Comparison of ENCODE assay signal across 20 cellular contexts in genomic region chr7:73976761-73977625, GRCh38. TPM values are rescaled to one million over a fixed set of nuclear protein-coding genes. Genes with fewer than 3 reads are reported as not detected.
A peak's percentile ranks its signal among the peaks of the same experiment; 100 is the strongest.
DNase-seq lines count a peak whose midpoint lies in the region; ATAC-seq and TF ChIP-seq lines count a peak whose summit lies in the region.
"Had no signal": no experiment of that assay in that cellular context is flagged by ENCODE, and none has a peak within 500 bp of the region (broad histone marks: within the 10 kb centered on the region; RNA-seq: fewer than 3 reads in every experiment).

No MANE protein-coding gene starts in this region.

- H3K9me3 Mint-ChIP-seq in naive thymus-derived CD4-positive, alpha-beta T cell = no peaks in the 10 kb centered on the region
- H3K9me3 Mint-ChIP-seq: activated CD4-positive, alpha-beta T cell treated with anti-CD3 and anti-CD28 coated beads, Interleukin-2, amount 10 ng/mL, durations not matched to agents 7 days and 5 days; activated naive CD8-positive, alpha-beta T cell treated with anti-CD3 and anti-CD28 coated beads, Interleukin-2, amount 10 ng/mL, durations not matched to agents 7 days and 5 days; CD8-positive, alpha-beta memory T cell; T-helper 2 cell treated with Interferon-gamma antibody and Interleukin-4, amounts not matched to agents 5 μg/mL and 100 μg/mL, for 36 hours had no signal

- POLR2A ChIA-PET in SK-N-SH (lab: Yijun Ruan, JAX) = no interaction called here
- POLR2A ChIA-PET in naive thymus-derived CD4-positive, alpha-beta T cell (lab: Charles Lee) = no interaction called here

- no peaks in the 10 kb centered on the region for H3K36me3 Mint-ChIP-seq in naive thymus-derived CD4-positive, alpha-beta T cell
- H3K36me3 Mint-ChIP-seq: activated naive CD8-positive, alpha-beta T cell treated with anti-CD3 and anti-CD28 coated beads, Interleukin-2, amount 10 ng/mL, durations not matched to agents 7 days and 5 days; CD8-positive, alpha-beta memory T cell had no signal

- TF ChIP-seq CTCF in SK-N-SH (IDR thresholded peaks at IDR 0.05) = no peak
- TF ChIP-seq CTCF in thoracic aorta (IDR thresholded peaks at IDR 0.05) = no peak

- H3K9me3 ChIP-seq in SK-N-SH (no peaks in the 10 kb centered on the region), thoracic aorta (no peaks in the 10 kb centered on the region)
- H3K9me3 ChIP-seq in naive thymus-derived CD4-positive, alpha-beta T cell (ENCODE audit: control insufficient read depth in 2 of 3, low read length in 3 of 3) = no peaks in the 10 kb centered on the region
- H3K9me3 ChIP-seq: stomach had no signal

- TF ChIP-seq EP300 in SK-N-SH (IDR thresholded peaks at IDR 0.05; ENCODE audit: borderline replicate concordance in 1 of 2, low read depth in 1 of 2, low read length in 1 of 2) = no peak

- H3K79me2 ChIP-seq in SK-N-SH (ENCODE audit: insufficient read depth) = no peaks in the 10 kb centered on the region

- H3K27ac ChIP-seq in SK-N-SH (ENCODE audit: low read depth in 2 of 2, low read length in 1 of 2) = no peak overlapping the region
- peak overlapping the region; percentile 21 to 79 for H3K27ac ChIP-seq in thoracic aorta
- H3K27ac ChIP-seq in naive thymus-derived CD4-positive, alpha-beta T cell (ENCODE audit: low read depth, low read length) = no peak overlapping the region
- H3K27ac ChIP-seq: cardiac muscle cell, foreskin keratinocyte, stomach had no signal

- no peaks in the 10 kb centered on the region for H3K9me2 ChIP-seq in SK-N-SH

- no peaks in the 10 kb centered on the region for H4K20me1 ChIP-seq in SK-N-SH (ENCODE audit: insufficient read depth)

- H3K4me3 Mint-ChIP-seq in naive thymus-derived CD4-positive, alpha-beta T cell = no peak overlapping the region
- H3K4me3 Mint-ChIP-seq: activated CD4-positive, alpha-beta T cell treated with anti-CD3 and anti-CD28 coated beads, Interleukin-2, amount 10 ng/mL, durations not matched to agents 7 days and 5 days; activated naive CD8-positive, alpha-beta T cell treated with anti-CD3 and anti-CD28 coated beads, Interleukin-2, amount 10 ng/mL, durations not matched to agents 7 days and 5 days; CD8-positive, alpha-beta memory T cell; T-helper 2 cell treated with Interferon-gamma antibody and Interleukin-4, amounts not matched to agents 5 μg/mL and 100 μg/mL, for 36 hours had no signal

- H3K4me3 ChIP-seq in SK-N-SH (ENCODE audit: low read depth in 2 of 2, low read length in 1 of 2) = no peak overlapping the region
- no peak overlapping the region for H3K4me3 ChIP-seq in thoracic aorta
- H3K4me3 ChIP-seq in naive thymus-derived CD4-positive, alpha-beta T cell (ENCODE audit: low read length) = no peak overlapping the region
- H3K4me3 ChIP-seq: cardiac muscle cell, stomach had no signal

- no peak overlapping the region for H3K9ac ChIP-seq in SK-N-SH

- ATAC-seq in SK-N-SH treated with all-trans-retinoic acid at 6 μM for 48 hours (no peak), thoracic aorta (ENCODE audit: insufficient number of reproducible peaks, low FRiP score, low read depth) (no peak)
- ATAC-seq in naive thymus-derived CD4-positive, alpha-beta T cell = no peak
- ATAC-seq: foreskin keratinocyte had no signal

- peaks cover 0 to 7% (median 0%) of the 10 kb centered on the region in 7 donors for H3K4me1 Mint-ChIP-seq in naive thymus-derived CD4-positive, alpha-beta T cell
- H3K4me1 Mint-ChIP-seq: activated CD4-positive, alpha-beta T cell treated with anti-CD3 and anti-CD28 coated beads, Interleukin-2, amount 10 ng/mL, durations not matched to agents 7 days and 5 days; CD8-positive, alpha-beta memory T cell had no signal

- no peak overlapping the region for H2AFZ ChIP-seq in SK-N-SH (ENCODE audit: low read depth)

- TF ChIP-seq RAD21 in SK-N-SH (IDR thresholded peaks at IDR 0.05; ENCODE audit: low read length) = no peak

- no peaks in the 10 kb centered on the region for H3K27me3 ChIP-seq in SK-N-SH (ENCODE audit: insufficient read depth)
- no peaks in the 10 kb centered on the region for H3K27me3 ChIP-seq in thoracic aorta (replicated peaks; ENCODE audit: insufficient read depth)
- no peaks in the 10 kb centered on the region for H3K27me3 ChIP-seq in naive thymus-derived CD4-positive, alpha-beta T cell (ENCODE audit: control insufficient read depth in 2 of 2, insufficient read depth in 2 of 2, low read length in 2 of 2)
- H3K27me3 ChIP-seq: cardiac muscle cell, stomach had no signal

- no peaks in the 10 kb centered on the region for H3F3A ChIP-seq in SK-N-SH (replicated peaks; ENCODE audit: insufficient read depth)

- 80% methylated on average over 23 of the region's 24 CpGs for WGBS in SK-N-SH (ENCODE audit: low lambda C conversion rate)

- CTCF ChIA-PET in SK-N-SH (lab: Yijun Ruan, JAX) = interaction anchor here (2.0 to 2.9 kb wide), 2 partner anchors 8 to 50 kb away, joined by 13 to 14 read pairs; partner anchors contain the start of gene ELN
- CTCF ChIA-PET in naive thymus-derived CD4-positive, alpha-beta T cell (lab: Charles Lee) = no interaction called here

- H3K4me1 ChIP-seq in SK-N-SH (ENCODE audit: control insufficient read depth in 1 of 2, insufficient read depth in 2 of 2, low read depth in 1 of 2, low read length in 1 of 2) (peaks cover 0 to 12% of the 10 kb centered on the region in 2 experiments; a peak in 1 of 4 replicates), thoracic aorta (ENCODE audit: control insufficient read depth in 1 of 2, low read depth in 2 of 2) (peaks cover 32 to 84% of the 10 kb centered on the region in 2 donors)
- H3K4me1 ChIP-seq in naive thymus-derived CD4-positive, alpha-beta T cell (ENCODE audit: control insufficient read depth in 2 of 2, insufficient read depth in 2 of 2, low read length in 2 of 2) = no peaks in the 10 kb centered on the region
- H3K4me1 ChIP-seq: foreskin keratinocyte had no signal

- H3K27ac Mint-ChIP-seq in naive thymus-derived CD4-positive, alpha-beta T cell = no peak overlapping the region
- H3K27ac Mint-ChIP-seq: activated CD4-positive, alpha-beta T cell treated with anti-CD3 and anti-CD28 coated beads, Interleukin-2, amount 10 ng/mL, durations not matched to agents 7 days and 5 days; activated naive CD8-positive, alpha-beta T cell treated with anti-CD3 and anti-CD28 coated beads, Interleukin-2, amount 10 ng/mL, durations not matched to agents 7 days and 5 days; CD8-positive, alpha-beta memory T cell; T-helper 2 cell treated with Interferon-gamma antibody and Interleukin-4, amounts not matched to agents 5 μg/mL and 100 μg/mL, for 36 hours had no signal

- H3K36me3 ChIP-seq in SK-N-SH (replicated peaks in 1 of 2; ENCODE audit: control insufficient read depth in 1 of 2, insufficient read depth in 2 of 2, low read length in 1 of 2) = no peaks in the 10 kb centered on the region
- no peaks in the 10 kb centered on the region for H3K36me3 ChIP-seq in thoracic aorta
- no peaks in the 10 kb centered on the region for H3K36me3 ChIP-seq in naive thymus-derived CD4-positive, alpha-beta T cell (ENCODE audit: control insufficient read depth in 2 of 3, insufficient read depth in 3 of 3, low read length in 3 of 3)
- H3K36me3 ChIP-seq: cardiac muscle cell, stomach had no signal

- H3K27me3 Mint-ChIP-seq in naive thymus-derived CD4-positive, alpha-beta T cell = peaks cover 0 to 19% (median 5%) of the 10 kb centered on the region in 5 donors
- H3K27me3 Mint-ChIP-seq: activated CD4-positive, alpha-beta T cell treated with anti-CD3 and anti-CD28 coated beads, Interleukin-2, amount 10 ng/mL, durations not matched to agents 7 days and 5 days had no signal

- DNase-seq in SK-N-SH = peak; percentile 54
- peak; percentile 31 for DNase-seq in RPMI7951 (ENCODE audit: low read depth)
- peak; percentile 13 for DNase-seq in iPS-NIHi7 (ENCODE audit: extremely low spot score)
- no peak for DNase-seq in thoracic aorta (ENCODE audit: low spot score)
- no peak for DNase-seq in amygdala (lab: John Stamatoyannopoulos, UW)
- no peak for DNase-seq in naive thymus-derived CD4-positive, alpha-beta T cell
- no peak for DNase-seq in stimulated activated CD4-positive, alpha-beta T cell treated with anti-CD3 and anti-CD28 coated beads, Interleukin-2, amount 100 ng/mL, for 24 hours
- DNase-seq: 8988T; activated CD4-positive, alpha-beta T cell treated with anti-CD3 and anti-CD28 coated beads, Interleukin-2, amount 10 ng/mL, durations not matched to agents 7 days and 5 days; activated naive CD8-positive, alpha-beta T cell treated with anti-CD3 and anti-CD28 coated beads, Interleukin-2, amount 10 ng/mL, durations not matched to agents 7 days and 5 days; activated T-cell treated with anti-CD3 and anti-CD28 coated beads, Interleukin-2, amount 50 U/mL, for 1 hour; CD8-positive, alpha-beta memory T cell; effector memory CD4-positive, alpha-beta T cell; foreskin keratinocyte; NCI-H2029; stimulated activated CD4-positive, alpha-beta T cell treated with anti-CD3 and anti-CD28 coated beads, Interleukin-12 subunit alpha, Interleukin-12 subunit beta, amount 100 ng/mL, for 4 hours; stomach had no signal

- no peak overlapping the region for H3K4me2 ChIP-seq in SK-N-SH

- intact Hi-C loops in naive thymus-derived CD4-positive, alpha-beta T cell (cut with micrococcal nuclease) = no loop called here

TF ChIP-seq in SK-N-SH, 30 proteins besides CTCF, POLR2A, EP300 and RAD21:
- TF ChIP-seq MXI1 (IDR thresholded peaks at IDR 0.05; ENCODE audit: low read depth, low read length) = no peak

TF ChIP-seq in SK-N-SH treated with all-trans-retinoic acid at 6 μM for 48 hours, 23 proteins besides CTCF, POLR2A, EP300 and RAD21 (continues in another document):
- TF ChIP-seq BACH2 (CRISPR knock-in tag; IDR thresholded peaks at IDR 0.05; ENCODE audit: borderline replicate concordance) (no peak), SNAI2 (CRISPR knock-in tag; IDR thresholded peaks at IDR 0.05) (no peak), ZC3H10 (CRISPR knock-in tag; IDR thresholded peaks at IDR 0.05) (no peak), PPARA (CRISPR knock-in tag; IDR thresholded peaks at IDR 0.05; ENCODE audit: borderline replicate concordance) (no peak), GLIS3 (CRISPR knock-in tag; IDR thresholded peaks at IDR 0.05) (no peak), ARNTL (CRISPR knock-in tag; IDR thresholded peaks at IDR 0.05; ENCODE audit: borderline replicate concordance, low read depth) (no peak)

RNA-seq across cellular contexts. Expression of gene ELN, which starts 51.0 kb away (rescaled TPM):
- 8.9 and 12.5 TPM in 2 replicates for polyA plus RNA-seq in SK-N-SH (2012; rRNA removed)
- polyA plus RNA-seq in SK-N-SH (2012; cell fraction: cytosol; rRNA removed) = 3.6 and 6.1 TPM in 2 replicates
- polyA plus RNA-seq in SK-N-SH (2012; cell fraction: nucleus; rRNA removed) = 10.6 and 13.4 TPM in 2 replicates
- 0.12 and 0.59 TPM in 2 replicates for total RNA-seq in RPMI7951 (2014; rRNA removed; shearing (Covaris generic))
- 1,000 to 10,000 TPM; 1,484 to 3,836 TPM for total RNA-seq in thoracic aorta
- under 1 TPM in 3 of 5 experiments, not detected in 2; 0.11 to 0.67 (median 0.66) TPM for total RNA-seq in naive thymus-derived CD4-positive, alpha-beta T cell
- polyA plus RNA-seq in naive thymus-derived CD4-positive, alpha-beta T cell = not detected
- total RNA-seq: activated CD4-positive, alpha-beta T cell treated with anti-CD3 and anti-CD28 coated beads, Interleukin-2, amount 10 ng/mL, durations not matched to agents 7 days and 5 days; activated naive CD8-positive, alpha-beta T cell treated with anti-CD3 and anti-CD28 coated beads, Interleukin-2, amount 10 ng/mL, durations not matched to agents 7 days and 5 days; CD8-positive, alpha-beta memory T cell; foreskin keratinocyte had no signal
- polyA plus RNA-seq: cardiac muscle cell; CD8-positive, alpha-beta memory T cell; foreskin keratinocyte had no signal

Comparison
In these comparisons a context has a peak if more than half of its experiments do, and no peak if none do; other contexts are left out.
1. DNase-seq: peak in SK-N-SH (single experiment), RPMI7951 (single experiment) and iPS-NIHi7 (single experiment); none in thoracic aorta (single experiment), amygdala (0 of 56), naive thymus-derived CD4-positive, alpha-beta T cell (0 of 9) and stimulated activated CD4-positive, alpha-beta T cell treated with anti-CD3 and anti-CD28 coated beads, Interleukin-2, amount 100 ng/mL, for 24 hours (0 of 2).
2. H3K27ac ChIP-seq: peak in thoracic aorta (2 of 2); none in SK-N-SH (0 of 2) and naive thymus-derived CD4-positive, alpha-beta T cell (single experiment).
3. RNA of gene ELN, which starts 51.0 kb away (total RNA-seq): 1,484 to 3,836 TPM in thoracic aorta; 0.12 to 0.59 TPM in RPMI7951 and 0.11 to 0.67 TPM in naive thymus-derived CD4-positive, alpha-beta T cell; every median in the first group is over 100 times any median in the second.